1 cellular context compared by ENCODE assay signal in the genomic region with DNA sequence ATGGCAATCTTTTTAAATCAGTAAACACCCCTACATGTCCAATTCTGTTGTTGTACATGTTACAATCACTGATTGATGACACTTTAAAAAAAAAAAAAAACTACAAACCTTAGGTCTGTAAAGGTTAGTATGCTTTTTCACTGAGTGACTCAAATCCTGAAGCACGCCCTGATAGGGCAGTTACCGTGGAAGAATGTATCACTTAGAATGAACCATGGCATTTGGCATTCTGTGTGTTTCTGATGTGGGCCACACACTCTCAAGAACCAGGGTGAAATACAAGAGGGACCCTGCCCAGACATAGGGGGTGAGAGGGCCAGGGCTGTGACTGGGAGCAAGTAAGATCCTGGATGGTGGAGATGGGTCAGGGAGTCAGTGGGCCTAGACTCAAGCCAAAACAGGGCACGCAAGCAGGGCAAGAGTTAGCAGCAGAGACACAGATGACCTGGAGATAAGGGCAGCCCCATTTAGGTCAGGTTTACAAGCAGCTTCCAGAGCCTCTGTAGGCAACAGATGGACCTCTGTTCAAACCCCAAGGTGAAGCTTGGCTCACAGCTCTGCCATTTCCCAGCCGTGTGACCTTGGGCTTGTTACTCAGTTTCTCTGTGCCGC.
TF ChIP-seq lines count a peak whose summit lies in the region.

No MANE protein-coding gene starts in this region.

TF ChIP-seq in H1, 55 proteins besides CTCF, POLR2A, EP300 and RAD21 (continued from another document):
- TF ChIP-seq SUZ12 (IDR thresholded peaks at IDR 0.05; ENCODE audit: low read length) (no peak), SP4 (IDR thresholded peaks at IDR 0.05; ENCODE audit: low read length) (no peak), TEAD4 (IDR thresholded peaks at IDR 0.05; ENCODE audit: low read depth, low read length) (no peak), BCL11A (IDR thresholded peaks at IDR 0.05; ENCODE audit: low read depth in 2 of 2, low read length in 2 of 2) (no peak), CBX5 (IDR thresholded peaks at IDR 0.05; ENCODE audit: low read depth, low read length) (no peak), CHD2 (IDR thresholded peaks at IDR 0.05; ENCODE audit: low read length) (no peak), SIN3A (conservative IDR thresholded peaks at IDR 0.05 in 1 of 2, IDR thresholded peaks at IDR 0.05 in 1 of 2; ENCODE audit: low read depth in 1 of 2, low read length in 2 of 2) (no peak)
TF ChIP-seq in H1: peak in this region for 0.
